ENCODE assay signal across 15 cellular contexts in genomic region chr22:40422558-40423245, GRCh38. TPM values are rescaled to one million over a fixed set of nuclear protein-coding genes. Genes with fewer than 3 reads are reported as not detected.
A peak's percentile ranks its signal among the peaks of the same experiment; 100 is the strongest.
DNase-seq lines count a peak whose midpoint lies in the region; ATAC-seq and TF ChIP-seq lines count a peak whose summit lies in the region.
"Had no signal": no experiment of that assay in that cellular context is flagged by ENCODE, and none has a peak within 500 bp of the region (broad histone marks: within the 10 kb centered on the region; RNA-seq: fewer than 3 reads in every experiment).

No MANE protein-coding gene starts in this region.

- peaks cover 4% of the 10 kb centered on the region for H3K4me1 Mint-ChIP-seq in activated CD4-positive, alpha-beta memory T cell treated with anti-CD3 and anti-CD28 coated beads for 36 hours (ENCODE audit: low read depth)
- H3K4me1 Mint-ChIP-seq in stimulated activated naive CD8-positive, alpha-beta T cell treated with anti-CD3 and anti-CD28 coated beads, Interleukin-15, Interleukin-2, amounts not matched to agents 100 ng/mL and 50 ng/mL, for 24 hours (ENCODE audit: low read depth) = peaks cover 4% of the 10 kb centered on the region

- no peak overlapping the region for H3K4me3 ChIP-seq in right cardiac atrium (ENCODE audit: low read length)
- H3K4me3 ChIP-seq in right atrium auricular region = no peak overlapping the region
- H3K4me3 ChIP-seq in left lung = no peak overlapping the region
- H3K4me3 ChIP-seq: adrenal gland, colonic mucosa, GM12878 had no signal

- H3K36me3 ChIP-seq in right atrium auricular region = peaks cover 88% of the 10 kb centered on the region
- peaks cover 5 to 100% of the 10 kb centered on the region in 2 donors for H3K36me3 ChIP-seq in left lung

- no peaks in the 10 kb centered on the region for H3K27me3 Mint-ChIP-seq in activated CD4-positive, alpha-beta memory T cell treated with anti-CD3 and anti-CD28 coated beads for 36 hours
- H3K27me3 Mint-ChIP-seq in stimulated activated naive CD8-positive, alpha-beta T cell treated with anti-CD3 and anti-CD28 coated beads, Interleukin-15, Interleukin-2, amounts not matched to agents 100 ng/mL and 50 ng/mL, for 24 hours = no peaks in the 10 kb centered on the region

- peak overlapping the region; percentile 1 for H3K27ac Mint-ChIP-seq in activated CD4-positive, alpha-beta memory T cell treated with anti-CD3 and anti-CD28 coated beads for 36 hours
- H3K27ac Mint-ChIP-seq in stimulated activated naive CD8-positive, alpha-beta T cell treated with anti-CD3 and anti-CD28 coated beads, Interleukin-15, Interleukin-2, amounts not matched to agents 100 ng/mL and 50 ng/mL, for 24 hours = peak overlapping the region; percentile 60

- H3K27me3 ChIP-seq in right cardiac atrium (ENCODE audit: control insufficient read depth, insufficient read depth) (no peaks in the 10 kb centered on the region), right atrium auricular region (no peaks in the 10 kb centered on the region), left lung (no peaks in the 10 kb centered on the region)
- H3K27me3 ChIP-seq: adrenal gland, colonic mucosa had no signal

- TF ChIP-seq CTCF in right atrium auricular region (IDR thresholded peaks at IDR 0.05) (no peak), left lung (IDR thresholded peaks at IDR 0.05) (no peak)

- no peak overlapping the region for H3K4me3 Mint-ChIP-seq in activated CD4-positive, alpha-beta memory T cell treated with anti-CD3 and anti-CD28 coated beads for 36 hours
- no peak overlapping the region for H3K4me3 Mint-ChIP-seq in stimulated activated naive CD8-positive, alpha-beta T cell treated with anti-CD3 and anti-CD28 coated beads, Interleukin-15, Interleukin-2, amounts not matched to agents 100 ng/mL and 50 ng/mL, for 24 hours

- no peaks in the 10 kb centered on the region for H3K9me3 Mint-ChIP-seq in activated CD4-positive, alpha-beta memory T cell treated with anti-CD3 and anti-CD28 coated beads for 36 hours
- no peaks in the 10 kb centered on the region for H3K9me3 Mint-ChIP-seq in stimulated activated naive CD8-positive, alpha-beta T cell treated with anti-CD3 and anti-CD28 coated beads, Interleukin-15, Interleukin-2, amounts not matched to agents 100 ng/mL and 50 ng/mL, for 24 hours

- POLR2A ChIA-PET in activated CD4-positive, alpha-beta memory T cell treated with anti-CD3 and anti-CD28 coated beads for 36 hours (lab: Charles Lee) = no interaction called here

- ATAC-seq in right cardiac atrium (peak; percentile 25 to 29), left lung (peak; percentile 34)
- ATAC-seq: GM12878 had no signal

- intact Hi-C loops in right cardiac atrium (cut with DNase I) (no loop called here), left lung (cut with DNase I) (no loop called here)
- intact Hi-C loops in activated CD4-positive, alpha-beta memory T cell treated with anti-CD3 and anti-CD28 coated beads for 36 hours (cut with micrococcal nuclease) = no loop called here

- DNase-seq in right cardiac atrium (peak in 1 of 3 donors; percentile 64), right atrium auricular region (ENCODE audit: low spot score) (no peak), left lung (peak in 1 of 2 donors; percentile 73), SHP77 (lab: John Stamatoyannopoulos, UW) (no peak), NK-92 (lab: John Stamatoyannopoulos, UW; ENCODE audit: unreplicated experiment) (no peak)
- no peak for DNase-seq in activated CD4-positive, alpha-beta memory T cell treated with anti-CD3 and anti-CD28 coated beads for 36 hours
- no peak for DNase-seq in central memory CD4-positive, alpha-beta T cell
- DNase-seq: activated CD4-positive, alpha-beta T cell treated with anti-CD3 and anti-CD28 coated beads, Interleukin-2, amount 50 U/mL, for 4 hours; colonic mucosa; mammary epithelial cell; NCI-H1105 treated with DMSO at 0.1 percent for 48 hours; NCI-H446 treated with DMSO at 0.1 percent for 48 hours had no signal

- H3K27ac ChIP-seq in right cardiac atrium (ENCODE audit: low read length) (no peak overlapping the region), right atrium auricular region (peak overlapping the region in 1 of 2 donors; percentile 25), left lung (no peak overlapping the region)
- H3K27ac ChIP-seq: adrenal gland, colonic mucosa had no signal

- no peaks in the 10 kb centered on the region for H3K9me3 ChIP-seq in right cardiac atrium (ENCODE audit: control insufficient read depth, low read length)
- H3K9me3 ChIP-seq in right atrium auricular region = no peaks in the 10 kb centered on the region
- no peaks in the 10 kb centered on the region for H3K9me3 ChIP-seq in left lung
- H3K9me3 ChIP-seq: adrenal gland, colonic mucosa had no signal

- 82% methylated on average over 8 of the region's 8 CpGs for WGBS in right cardiac atrium

- H3K36me3 Mint-ChIP-seq in activated CD4-positive, alpha-beta memory T cell treated with anti-CD3 and anti-CD28 coated beads for 36 hours = peaks cover 20% of the 10 kb centered on the region
- peaks cover 30% of the 10 kb centered on the region for H3K36me3 Mint-ChIP-seq in stimulated activated naive CD8-positive, alpha-beta T cell treated with anti-CD3 and anti-CD28 coated beads, Interleukin-15, Interleukin-2, amounts not matched to agents 100 ng/mL and 50 ng/mL, for 24 hours (ENCODE audit: low read depth)

- CTCF ChIA-PET in activated CD4-positive, alpha-beta memory T cell treated with anti-CD3 and anti-CD28 coated beads for 36 hours (lab: Charles Lee) = interaction anchor here (0.7 kb wide), 1 partner anchor 261 kb away, joined by 3 read pairs; no protein-coding TSS in a partner anchor

- H3K4me1 ChIP-seq in right cardiac atrium (ENCODE audit: control insufficient read depth, insufficient read depth, low read length) (peaks cover 4% of the 10 kb centered on the region), right atrium auricular region (peaks cover 0 to 43% of the 10 kb centered on the region in 2 donors), left lung (peaks cover 0 to 9% of the 10 kb centered on the region in 2 donors)
- H3K4me1 ChIP-seq: colonic mucosa had no signal

RNA-seq across cellular contexts. Expression of gene SGSM3, which starts 52.3 kb away (rescaled TPM):
- total RNA-seq in right cardiac atrium (10 to 100 TPM; 40.0 to 51.5 (median 46.6) TPM), right atrium auricular region (10 to 100 TPM; 29.0 to 36.3 TPM), left lung (10 to 100 TPM; 66.9 to 76.7 TPM)
- 56.4 TPM for polyA plus RNA-seq in right cardiac atrium
- 10 to 100 TPM; 53.2 to 55.4 TPM for total RNA-seq in activated CD4-positive, alpha-beta memory T cell treated with anti-CD3 and anti-CD28 coated beads for 36 hours
